ENCODE assay signal across 1 cellular context in the genomic region with DNA sequence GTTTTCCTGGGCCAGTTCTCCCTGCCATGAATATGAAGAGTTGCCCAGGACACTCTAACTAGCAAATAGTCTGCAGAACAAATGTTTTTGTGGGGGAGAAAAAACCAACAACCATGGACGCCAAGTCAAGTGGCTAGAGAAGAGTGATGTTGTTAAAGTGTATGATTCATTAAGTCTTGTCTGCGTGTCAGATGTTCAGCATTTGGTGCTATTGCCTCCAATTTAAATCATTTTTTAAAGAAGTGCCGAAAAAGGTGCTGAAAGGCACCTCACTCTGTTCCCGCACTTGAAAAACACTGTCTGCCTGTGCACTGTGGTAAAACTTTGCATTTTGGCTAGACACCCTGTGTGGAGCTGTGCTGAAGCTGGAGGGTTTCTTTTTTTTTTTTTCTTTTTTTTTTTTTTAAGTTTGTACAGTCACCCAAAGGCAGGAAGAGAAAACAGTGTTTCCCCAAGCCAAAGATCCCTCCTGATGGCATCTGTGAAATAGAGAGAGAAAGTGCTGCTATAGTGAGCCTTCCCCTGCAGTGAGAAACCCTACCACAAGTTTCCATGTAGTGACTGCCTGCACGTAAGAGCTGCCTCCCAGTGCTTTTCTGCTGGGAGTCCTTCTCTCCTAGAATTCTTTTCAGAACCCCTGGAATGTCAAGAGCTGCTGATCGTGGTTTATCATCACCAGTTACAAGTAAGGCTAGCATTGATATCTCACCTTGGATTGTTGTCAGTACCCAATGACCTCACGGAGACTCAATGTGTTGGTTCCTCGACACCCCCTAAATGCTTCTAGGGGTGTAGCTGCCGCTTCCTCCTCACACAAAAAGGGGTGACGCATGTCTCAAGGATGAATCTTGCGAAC.
TF ChIP-seq lines count a peak whose summit lies in the region.

No MANE protein-coding gene starts in this region.

TF ChIP-seq in GM12878, 131 proteins besides CTCF, POLR2A, EP300 and RAD21 (continued from another document):
- TF ChIP-seq, protein P1, sequence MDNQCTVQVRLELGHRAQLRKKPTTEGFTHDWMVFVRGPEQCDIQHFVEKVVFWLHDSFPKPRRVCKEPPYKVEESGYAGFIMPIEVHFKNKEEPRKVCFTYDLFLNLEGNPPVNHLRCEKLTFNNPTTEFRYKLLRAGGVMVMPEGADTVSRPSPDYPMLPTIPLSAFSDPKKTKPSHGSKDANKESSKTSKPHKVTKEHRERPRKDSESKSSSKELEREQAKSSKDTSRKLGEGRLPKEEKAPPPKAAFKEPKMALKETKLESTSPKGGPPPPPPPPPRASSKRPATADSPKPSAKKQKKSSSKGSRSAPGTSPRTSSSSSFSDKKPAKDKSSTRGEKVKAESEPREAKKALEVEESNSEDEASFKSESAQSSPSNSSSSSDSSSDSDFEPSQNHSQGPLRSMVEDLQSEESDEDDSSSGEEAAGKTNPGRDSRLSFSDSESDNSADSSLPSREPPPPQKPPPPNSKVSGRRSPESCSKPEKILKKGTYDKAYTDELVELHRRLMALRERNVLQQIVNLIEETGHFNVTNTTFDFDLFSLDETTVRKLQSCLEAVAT (IDR thresholded peaks at IDR 0.05): peak; percentile 57; the same call in 1 of the 2 replicates
- TF ChIP-seq SUZ12 (IDR thresholded peaks at IDR 0.05; ENCODE audit: unreplicated experiment) (no peak), CREM (IDR thresholded peaks at IDR 0.05; ENCODE audit: low read depth) (peak; percentile 62; the same call in 1 of the 2 replicates), FOXM1 (IDR thresholded peaks at IDR 0.05; ENCODE audit: low read depth, low read length) (no peak), EED (IDR thresholded peaks at IDR 0.05; ENCODE audit: low read depth) (peak; percentile 77), NBN (IDR thresholded peaks at IDR 0.05) (peak; percentile 49; the same call in 1 of the 2 replicates), POU2F2 (IDR thresholded peaks at IDR 0.05; ENCODE audit: borderline replicate concordance, low read depth, low read length) (peak; percentile 87; the same call in 2 of the 3 replicates), POLR2AphosphoS2 (IDR thresholded peaks at IDR 0.05; ENCODE audit: low read depth, low read length) (no peak), DPF2 (IDR thresholded peaks at IDR 0.05) (peak; percentile 71; the same call in 1 of the 2 replicates), BMI1 (IDR thresholded peaks at IDR 0.05; ENCODE audit: borderline replicate concordance) (0 out of 2 replicates have a peak, but pooled peaks have one; percentile 14), ZBTB40 (IDR thresholded peaks at IDR 0.05; ENCODE audit: borderline replicate concordance) (0 out of 2 replicates have a peak, but pooled peaks have one; percentile 26), ZNF384 (IDR thresholded peaks at IDR 0.05; ENCODE audit: borderline replicate concordance, low read depth, low read length) (peak; percentile 98), ZBED1 (IDR thresholded peaks at IDR 0.05; ENCODE audit: borderline replicate concordance) (no peak), BCL11A (IDR thresholded peaks at IDR 0.05; ENCODE audit: low read depth, low read length) (0 out of 2 replicates have a peak, but pooled peaks have one; percentile 11), RBBP5 (conservative IDR thresholded peaks at IDR 0.05) (no peak), SIN3A (IDR thresholded peaks at IDR 0.05; ENCODE audit: low read depth, low read length) (no peak), BHLHE40 (IDR thresholded peaks at IDR 0.05; ENCODE audit: borderline replicate concordance in 1 of 2, low read depth in 2 of 2, low read length in 1 of 2) (peak in 1 of 2 experiments; percentile 3; a peak in 1 of 4 replicates), ATF2 (IDR thresholded peaks at IDR 0.05; ENCODE audit: low read length) (peak; percentile 53), ZNF687 (IDR thresholded peaks at IDR 0.05) (no peak; the same call in 1 of the 2 replicates), CHD2 (IDR thresholded peaks at IDR 0.05; ENCODE audit: borderline replicate concordance, low read depth, low read length) (0 out of 2 replicates have a peak, but pooled peaks have one; percentile 20), JUNB (IDR thresholded peaks at IDR 0.05) (no peak)
- TF ChIP-seq, protein P2, sequence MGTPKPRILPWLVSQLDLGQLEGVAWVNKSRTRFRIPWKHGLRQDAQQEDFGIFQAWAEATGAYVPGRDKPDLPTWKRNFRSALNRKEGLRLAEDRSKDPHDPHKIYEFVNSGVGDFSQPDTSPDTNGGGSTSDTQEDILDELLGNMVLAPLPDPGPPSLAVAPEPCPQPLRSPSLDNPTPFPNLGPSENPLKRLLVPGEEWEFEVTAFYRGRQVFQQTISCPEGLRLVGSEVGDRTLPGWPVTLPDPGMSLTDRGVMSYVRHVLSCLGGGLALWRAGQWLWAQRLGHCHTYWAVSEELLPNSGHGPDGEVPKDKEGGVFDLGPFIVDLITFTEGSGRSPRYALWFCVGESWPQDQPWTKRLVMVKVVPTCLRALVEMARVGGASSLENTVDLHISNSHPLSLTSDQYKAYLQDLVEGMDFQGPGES (IDR thresholded peaks at IDR 0.05): no peak
